Comparison of ENCODE assay signal across 16 cellular contexts in the genomic region with DNA sequence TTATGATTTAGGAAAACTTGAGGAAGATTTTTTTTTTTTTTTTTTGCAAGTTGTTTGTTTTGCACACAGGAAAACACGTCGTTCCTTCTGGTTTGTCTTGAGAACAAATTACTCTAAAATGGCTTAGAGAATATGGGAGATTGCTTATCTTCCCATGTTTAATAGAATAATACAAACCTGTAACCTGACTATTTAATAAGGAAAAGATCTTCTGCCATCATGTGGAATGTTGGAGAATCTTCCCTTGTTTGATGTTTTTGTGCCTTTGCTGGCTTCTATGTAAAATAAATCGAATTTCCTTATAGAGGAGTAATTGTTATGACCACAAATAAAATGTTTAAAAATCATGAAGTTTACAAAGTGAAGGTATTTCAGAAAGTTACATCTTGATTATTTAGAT.
DNase-seq lines count a peak whose midpoint lies in the region; ATAC-seq, FAIRE-seq and TF ChIP-seq lines count a peak whose summit lies in the region.
"Had no signal": no experiment of that assay in that cellular context is flagged by ENCODE, and none has a peak within 500 bp of the region (broad histone marks: within the 10 kb centered on the region; RNA-seq: fewer than 3 reads in every experiment).

No MANE protein-coding gene starts in this region.

- no peak overlapping the region for H3K23ac ChIP-seq in mesendoderm (ENCODE audit: low read length)

- no peak overlapping the region for H3K4ac ChIP-seq in mesendoderm (ENCODE audit: low read depth, low read length)

- no peaks in the 10 kb centered on the region for H3K79me2 ChIP-seq in mesendoderm (ENCODE audit: control insufficient read depth, insufficient read depth, low read length)

- 0 out of 3 replicates have a peak, but pooled peaks cover 4% of the 10 kb centered on the region for H3K4me1 ChIP-seq in A549
- H3K4me1 ChIP-seq in body of pancreas = no peaks in the 10 kb centered on the region
- H3K4me1 ChIP-seq in mesendoderm (ENCODE audit: control insufficient read depth, low read depth, low read length) = no peaks in the 10 kb centered on the region
- H3K4me1 ChIP-seq in mucosa of descending colon (ENCODE audit: low read depth) = no peaks in the 10 kb centered on the region

- intact Hi-C loops in body of pancreas (cut with DNase I) = no loop called here
- intact Hi-C loops in mucosa of descending colon (cut with DNase I, micrococcal nuclease) = no loop called here

- H4K8ac ChIP-seq in mesendoderm (ENCODE audit: low read depth, low read length) = no peak overlapping the region

- WGBS in A549 (ENCODE audit: missing lambda C conversion rate) = 14% methylated on average over 3 of the region's 3 CpGs
- WGBS in body of pancreas, 2 donors = 13 to 15% methylated on average over 3 of the region's 3 CpGs
- no CpG with 5 or more reads among the region's 3 CpGs for WGBS in mesendoderm (ENCODE audit: extremely low coverage, insufficient coverage, low lambda C conversion rate)

- TF ChIP-seq POLR2A in A549 (IDR thresholded peaks at IDR 0.05; ENCODE audit: low read length) (no peak), body of pancreas (IDR thresholded peaks at IDR 0.05) (no peak), H54 (IDR thresholded peaks at IDR 0.05; ENCODE audit: low read depth, low read length) (no peak)

- TF ChIP-seq RAD21 in A549 (conservative IDR thresholded peaks at IDR 0.05 in 1 of 2, IDR thresholded peaks at IDR 0.05 in 1 of 2) = peak; percentile 74 to 84

- no peak overlapping the region for H3K9ac ChIP-seq in mesendoderm (ENCODE audit: low read length)

- H3K79me1 ChIP-seq in mesendoderm (ENCODE audit: low read length) = no peaks in the 10 kb centered on the region

- no peak overlapping the region for H3K27ac Mint-ChIP-seq in activated naive CD4-positive, alpha-beta T cell treated with anti-CD3 and anti-CD28 coated beads, Interleukin-2, amount 50 U/mL, for 72 hours
- H3K27ac Mint-ChIP-seq: activated naive CD8-positive, alpha-beta T cell treated with anti-CD3 and anti-CD28 coated beads, Interleukin-2, amount 10 ng/mL, durations not matched to agents 7 days and 5 days; T-cell had no signal

- ATAC-seq in A549 (peak in 1 of 2 experiments; percentile 52; a peak in 1 of 6 replicates), body of pancreas (no peak), GM21576 (IDR thresholded peaks at IDR 0.05; ENCODE audit: unreplicated experiment) (no peak), mucosa of descending colon (no peak)
- no peak for ATAC-seq in activated naive CD4-positive, alpha-beta T cell treated with anti-CD3 and anti-CD28 coated beads, Interleukin-2, amount 50 U/mL, for 72 hours
- ATAC-seq: esophagus mucosa, left ventricle myocardium superior, T-cell had no signal

- H3K9me3 Mint-ChIP-seq in activated naive CD4-positive, alpha-beta T cell treated with anti-CD3 and anti-CD28 coated beads, Interleukin-2, amount 50 U/mL, for 72 hours = no peaks in the 10 kb centered on the region
- H3K9me3 Mint-ChIP-seq: activated naive CD8-positive, alpha-beta T cell treated with anti-CD3 and anti-CD28 coated beads, Interleukin-2, amount 10 ng/mL, durations not matched to agents 7 days and 5 days; T-cell had no signal

- no peak overlapping the region for H2AK5ac ChIP-seq in mesendoderm (ENCODE audit: low read length)

- CTCF ChIA-PET in A549 (lab: Yijun Ruan, JAX) = interaction anchor here (0.6 to 1.2 kb wide), 7 partner anchors 15 to 1011 kb away, joined by 3 to 4 read pairs (median 3); no protein-coding TSS in a partner anchor

- H3K56ac ChIP-seq in mesendoderm (ENCODE audit: low read length) = no peak overlapping the region

- H3K27ac ChIP-seq in A549 (no peak overlapping the region), body of pancreas (no peak overlapping the region), mesendoderm (ENCODE audit: low read depth, low read length) (no peak overlapping the region)
- H3K27ac ChIP-seq: neutrophil, suprapubic skin had no signal

- FAIRE-seq in A549 (lab: Jason Lieb, UNC) = no peak
- no peak for FAIRE-seq in H54 (lab: Jason Lieb, UNC)

- H2BK120ac ChIP-seq in mesendoderm (ENCODE audit: low read depth, low read length) = no peak overlapping the region

- H3K4me3 ChIP-seq in A549 (no peak overlapping the region), LNCaP clone FGC (ENCODE audit: low read depth, low read length) (no peak overlapping the region), body of pancreas (no peak overlapping the region), mesendoderm (ENCODE audit: low read length) (no peak overlapping the region), mucosa of descending colon (no peak overlapping the region)
- H3K4me3 ChIP-seq: suprapubic skin had no signal

- H2BK15ac ChIP-seq in mesendoderm (replicated peaks; ENCODE audit: low read depth) = no peak overlapping the region

- no peaks in the 10 kb centered on the region for H3K27me3 ChIP-seq in body of pancreas
- H3K27me3 ChIP-seq in mesendoderm (ENCODE audit: insufficient read depth, low read length, poor library complexity) = no peaks in the 10 kb centered on the region
- H3K27me3 ChIP-seq: neutrophil, suprapubic skin had no signal

- no peak overlapping the region for H3K18ac ChIP-seq in mesendoderm (ENCODE audit: low read length)

- peak; percentile 59 for TF ChIP-seq CTCF in A549 (IDR thresholded peaks at IDR 0.05)
- peak; percentile 48 for TF ChIP-seq CTCF in LNCaP clone FGC (IDR thresholded peaks at IDR 0.05; ENCODE audit: control insufficient read depth, extremely low read depth, insufficient read depth)
- peak in 4 of 7 experiments; percentile 5 to 37 (median 22) for TF ChIP-seq CTCF in body of pancreas (IDR thresholded peaks at IDR 0.05)
- TF ChIP-seq CTCF in mucosa of descending colon (IDR thresholded peaks at IDR 0.05) = no peak

- POLR2A ChIA-PET in A549 (lab: Yijun Ruan, JAX) = no interaction called here

- H2BK5ac ChIP-seq in mesendoderm (ENCODE audit: low read length) = no peak overlapping the region

- H3K4me2 ChIP-seq in A549 (no peak overlapping the region), mesendoderm (ENCODE audit: low read length) (no peak overlapping the region)

- H3K9me3 ChIP-seq in A549 = no peaks in the 10 kb centered on the region
- H3K9me3 ChIP-seq in body of pancreas = no peaks in the 10 kb centered on the region
- no peaks in the 10 kb centered on the region for H3K9me3 ChIP-seq in mucosa of descending colon
- H3K9me3 ChIP-seq: neutrophil, suprapubic skin had no signal

- no peak overlapping the region for H4K5ac ChIP-seq in mesendoderm (ENCODE audit: low read length)

- no peak for TF ChIP-seq EP300 in A549 (IDR thresholded peaks at IDR 0.05)

- H3K36me3 ChIP-seq in body of pancreas (replicated peaks in 1 of 2; ENCODE audit: insufficient read depth in 1 of 2, low read depth in 2 of 2) (no peaks in the 10 kb centered on the region), mesendoderm (ENCODE audit: control insufficient read depth, insufficient read depth, low read length) (no peaks in the 10 kb centered on the region), mucosa of descending colon (ENCODE audit: low read depth) (no peaks in the 10 kb centered on the region)
- H3K36me3 ChIP-seq: neutrophil, suprapubic skin had no signal

- DNase-seq in A549 (ENCODE audit: low read depth in 1 of 2, low spot score in 1 of 2) (peak in 1 of 2 experiments; percentile 57), LNCaP clone FGC (ENCODE audit: low read depth) (peak; percentile 14), body of pancreas (no peak), mesendoderm (peak; percentile 6), H54 (ENCODE audit: insufficient read length, low spot score) (no peak), mucosa of descending colon (no peak)
- DNase-seq in activated naive CD4-positive, alpha-beta T cell treated with anti-CD3 and anti-CD28 coated beads, Interleukin-2, amount 50 U/mL, for 72 hours (ENCODE audit: low spot score in 2 of 2) = no peak
- DNase-seq: activated naive CD8-positive, alpha-beta T cell treated with anti-CD3 and anti-CD28 coated beads, Interleukin-2, amount 10 ng/mL, durations not matched to agents 7 days and 5 days; COR-L47; left ventricle myocardium superior; NCI-H226; T-cell had no signal

- H3K36me3 Mint-ChIP-seq in activated naive CD4-positive, alpha-beta T cell treated with anti-CD3 and anti-CD28 coated beads, Interleukin-2, amount 50 U/mL, for 72 hours = no peaks in the 10 kb centered on the region
- H3K36me3 Mint-ChIP-seq: activated naive CD8-positive, alpha-beta T cell treated with anti-CD3 and anti-CD28 coated beads, Interleukin-2, amount 10 ng/mL, durations not matched to agents 7 days and 5 days; T-cell had no signal

TF ChIP-seq in A549, 52 proteins besides CTCF, POLR2A, EP300 and RAD21:
- TF ChIP-seq HEYL (CRISPR knock-in tag; IDR thresholded peaks at IDR 0.05) (no peak), SMC3 (IDR thresholded peaks at IDR 0.05) (peak; percentile 77)

Comparison
In these comparisons a context has a peak if more than half of its experiments do, and no peak if none do; other contexts are left out.
1. DNase-seq: peak in LNCaP clone FGC (single experiment) and mesendoderm (single experiment); none in body of pancreas (0 of 4), H54 (single experiment), mucosa of descending colon (0 of 3) and activated naive CD4-positive, alpha-beta T cell treated with anti-CD3 and anti-CD28 coated beads, Interleukin-2, amount 50 U/mL, for 72 hours (0 of 2).